In genomic region chr20:10492065-10492464, GRCh38 we compare ENCODE assay signal across 16 cellular contexts. TPM values are rescaled to one million over a fixed set of nuclear protein-coding genes. Genes with fewer than 3 reads are reported as not detected.
A peak's percentile ranks its signal among the peaks of the same experiment; 100 is the strongest.
DNase-seq lines count a peak whose midpoint lies in the region; ATAC-seq and TF ChIP-seq lines count a peak whose summit lies in the region.
"Had no signal": no experiment of that assay in that cellular context is flagged by ENCODE, and none has a peak within 500 bp of the region (broad histone marks: within the 10 kb centered on the region; RNA-seq: fewer than 3 reads in every experiment).

No MANE protein-coding gene starts in this region.

- no peaks in the 10 kb centered on the region for H3K27me3 Mint-ChIP-seq in stimulated activated naive CD8-positive, alpha-beta T cell treated with anti-CD3 and anti-CD28 coated beads, Interleukin-15, amount 100 ng/mL, for 72 hours
- H3K27me3 Mint-ChIP-seq: activated naive CD4-positive, alpha-beta T cell treated with anti-CD3 and anti-CD28 coated beads, Interleukin-2, amount 50 U/mL, for 24 hours had no signal

- WGBS in gastroesophageal sphincter (ENCODE audit: low coverage in 1 of 2), 2 donors, result 77 to 88% methylated on average over 2 of the region's 2 CpGs

- ATAC-seq in gastroesophageal sphincter (peak; percentile 39), GM21576 (IDR thresholded peaks at IDR 0.05; ENCODE audit: unreplicated experiment) (no peak), HG02884 (IDR thresholded peaks at IDR 0.05; ENCODE audit: unreplicated experiment) (no peak)
- ATAC-seq in stimulated activated naive CD8-positive, alpha-beta T cell treated with anti-CD3 and anti-CD28 coated beads, Interleukin-15, amount 100 ng/mL, for 72 hours, result no peak
- ATAC-seq: left lobe of liver had no signal

- DNase-seq in AG20443 (ENCODE audit: low spot score) (peak; percentile 36), adipocyte (ENCODE audit: low read depth) (peak; percentile 48), Kasumi-1 (lab: John Stamatoyannopoulos, UW) (no peak)
- DNase-seq in stimulated activated naive CD8-positive, alpha-beta T cell treated with anti-CD3 and anti-CD28 coated beads, Interleukin-15, amount 100 ng/mL, for 72 hours, result no peak
- DNase-seq: activated T-cell treated with anti-CD3 and anti-CD28 coated beads for 4 hours, HFFc6, NCI-H1092, NCI-H2227 treated with DMSO at 0.1 percent for 48 hours, T-helper 1 cell, testis had no signal

- CTCF ChIA-PET in HEK293 (lab: Yijun Ruan, JAX), result no interaction called here

- H3K9me3 ChIP-seq in HEK293 (ENCODE audit: control insufficient read depth, insufficient read depth, low read depth, low read length), result no peaks in the 10 kb centered on the region
- H3K9me3 ChIP-seq in adipocyte (ENCODE audit: control insufficient read depth, low read length), result peaks cover 5% of the 10 kb centered on the region
- H3K9me3 ChIP-seq in gastroesophageal sphincter, result no peaks in the 10 kb centered on the region
- H3K9me3 ChIP-seq: testis had no signal

- no peaks in the 10 kb centered on the region for H3K36me3 ChIP-seq in HEK293 (ENCODE audit: control insufficient read depth in 2 of 2, insufficient read depth in 1 of 2, low read length in 2 of 2)
- no peaks in the 10 kb centered on the region for H3K36me3 ChIP-seq in adipocyte (ENCODE audit: control insufficient read depth, insufficient read depth, low read length, severe bottlenecking)
- H3K36me3 ChIP-seq in gastroesophageal sphincter, result no peaks in the 10 kb centered on the region

- H3K9me3 Mint-ChIP-seq in stimulated activated naive CD8-positive, alpha-beta T cell treated with anti-CD3 and anti-CD28 coated beads, Interleukin-15, amount 100 ng/mL, for 72 hours, result no peaks in the 10 kb centered on the region
- H3K9me3 Mint-ChIP-seq: activated naive CD4-positive, alpha-beta T cell treated with anti-CD3 and anti-CD28 coated beads, Interleukin-2, amount 50 U/mL, for 24 hours had no signal

- TF ChIP-seq POLR2A in gastroesophageal sphincter (IDR thresholded peaks at IDR 0.05), result no peak

- H3K27ac ChIP-seq in HEK293 (ENCODE audit: extremely low read depth, low read depth, low read length), result no peak overlapping the region
- H3K27ac ChIP-seq in gastroesophageal sphincter, result no peak overlapping the region
- H3K27ac ChIP-seq: testis had no signal

- TF ChIP-seq EP300 in gastroesophageal sphincter (IDR thresholded peaks at IDR 0.05), result no peak

- H3K27ac Mint-ChIP-seq in stimulated activated naive CD8-positive, alpha-beta T cell treated with anti-CD3 and anti-CD28 coated beads, Interleukin-15, amount 100 ng/mL, for 72 hours, result no peak overlapping the region
- H3K27ac Mint-ChIP-seq: HFFc6 had no signal

- peaks cover 48% of the 10 kb centered on the region for H3K4me1 Mint-ChIP-seq in stimulated activated naive CD8-positive, alpha-beta T cell treated with anti-CD3 and anti-CD28 coated beads, Interleukin-15, amount 100 ng/mL, for 72 hours

- no peak overlapping the region for H3K4me3 Mint-ChIP-seq in stimulated activated naive CD8-positive, alpha-beta T cell treated with anti-CD3 and anti-CD28 coated beads, Interleukin-15, amount 100 ng/mL, for 72 hours
- H3K4me3 Mint-ChIP-seq: activated naive CD4-positive, alpha-beta T cell treated with anti-CD3 and anti-CD28 coated beads, Interleukin-2, amount 50 U/mL, for 24 hours; HFFc6 had no signal

- no peaks in the 10 kb centered on the region for H3K4me1 ChIP-seq in HEK293 (ENCODE audit: control insufficient read depth, insufficient read depth, low read length)
- H3K4me1 ChIP-seq in adipocyte (ENCODE audit: control insufficient read depth, insufficient read depth, low read length), result peaks cover 9% of the 10 kb centered on the region
- H3K4me1 ChIP-seq in gastroesophageal sphincter, result no peaks in the 10 kb centered on the region
- H3K4me1 ChIP-seq: testis had no signal

- H3K4me3 ChIP-seq in HEK293 (ENCODE audit: low read depth, low read length) (no peak overlapping the region), adipocyte (ENCODE audit: low read length) (no peak overlapping the region), gastroesophageal sphincter (no peak overlapping the region)
- H3K4me3 ChIP-seq: testis had no signal

- H3K9ac ChIP-seq in adipocyte (ENCODE audit: low read length), result no peak overlapping the region

- H3K27me3 ChIP-seq in adipocyte (replicated peaks; ENCODE audit: control insufficient read depth, insufficient read depth, low read length) (no peaks in the 10 kb centered on the region), gastroesophageal sphincter (no peaks in the 10 kb centered on the region)
- H3K27me3 ChIP-seq: testis had no signal

- POLR2A ChIA-PET in HEK293 (lab: Yijun Ruan, JAX), result no interaction called here

- TF ChIP-seq CTCF in HEK293 (tag by site-specific recombination; IDR thresholded peaks at IDR 0.05), result no peak
- TF ChIP-seq CTCF in gastroesophageal sphincter (IDR thresholded peaks at IDR 0.05), result no peak

TF ChIP-seq in HEK293, 187 proteins besides CTCF, POLR2A, EP300 and RAD21:
- TF ChIP-seq REST (tag by site-specific recombination; IDR thresholded peaks at IDR 0.05) (no peak), ZNF510 (tag by site-specific recombination; IDR thresholded peaks at IDR 0.05; ENCODE audit: insufficient replicate concordance) (no peak), ZNF2 (tag by site-specific recombination; IDR thresholded peaks at IDR 0.05) (no peak), BCL11A (tag by site-specific recombination; IDR thresholded peaks at IDR 0.05; ENCODE audit: low read depth) (no peak), ZNF600 (tag by site-specific recombination; IDR thresholded peaks at IDR 0.05) (peak; percentile 83), ZNF747 (tag by site-specific recombination; IDR thresholded peaks at IDR 0.05) (no peak)

RNA-seq across cellular contexts. Expression of gene SLX4IP, which starts 57.0 kb away (rescaled TPM):
- total RNA-seq in gastroesophageal sphincter, result 1 to 10 TPM; 1.3 to 3.0 (median 1.9) TPM

RNA-seq across cellular contexts. Expression of gene MKKS, which starts 58.0 kb away (rescaled TPM):
- 10 to 100 TPM; 15.9 to 22.4 (median 17.7) TPM for total RNA-seq in gastroesophageal sphincter

Comparison
In these comparisons a context has a peak if more than half of its experiments do, and no peak if none do; other contexts are left out.
1. DNase-seq: peak in AG20443 (single experiment) and adipocyte (single experiment); none in stimulated activated naive CD8-positive, alpha-beta T cell treated with anti-CD3 and anti-CD28 coated beads, Interleukin-15, amount 100 ng/mL, for 72 hours (0 of 2) and Kasumi-1 (0 of 2).